ENCODE assay signal across 8 cellular contexts in the genomic region with DNA sequence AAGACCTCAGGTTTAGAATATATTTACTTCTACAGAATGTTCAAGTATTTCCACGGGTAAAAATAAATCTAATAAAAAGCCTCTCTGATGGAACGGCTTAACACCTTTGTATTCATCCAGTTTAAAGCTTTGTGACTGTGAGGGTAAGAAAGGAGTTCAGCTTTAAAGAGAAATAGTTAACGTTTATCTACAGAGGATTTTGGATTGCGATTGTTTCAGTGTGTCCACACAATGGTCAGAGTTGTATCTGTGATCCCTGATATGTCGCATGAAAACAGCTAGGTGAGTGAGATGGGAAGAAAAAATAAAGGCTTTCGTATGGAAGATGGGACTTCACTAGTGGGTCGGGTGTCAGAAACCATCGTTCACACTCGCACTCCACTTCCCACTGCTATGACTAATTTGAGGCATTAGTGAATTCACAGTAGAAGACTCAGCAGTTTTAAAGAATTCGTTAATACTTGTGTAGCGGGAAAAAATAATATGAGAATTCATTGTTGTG. TPM values are rescaled to one million over a fixed set of nuclear protein-coding genes. Genes with fewer than 3 reads are reported as not detected.
DNase-seq lines count a peak whose midpoint lies in the region; ATAC-seq, FAIRE-seq and TF ChIP-seq lines count a peak whose summit lies in the region.

No MANE protein-coding gene starts in this region.

- H3K79me2 ChIP-seq in keratinocyte (ENCODE audit: control insufficient read depth, insufficient read depth, low read length) = peaks cover 64% of the 10 kb centered on the region

- no peak for FAIRE-seq in keratinocyte (lab: Jason Lieb, UNC)

- no peak for TF ChIP-seq EP300 in stomach (IDR thresholded peaks at IDR 0.05)

- H3K4me3 Mint-ChIP-seq in activated naive CD8-positive, alpha-beta T cell treated with anti-CD3 and anti-CD28 coated beads, Interleukin-2, amount 50 U/mL, for 24 hours = peak overlapping the region; percentile 78

- H2AFZ ChIP-seq in keratinocyte (ENCODE audit: control insufficient read depth, low read length) = no peak overlapping the region

- DNase-seq in CD1c-positive myeloid dendritic cell (ENCODE audit: extremely low spot score) (peak; percentile 56), HuH-7 (ENCODE audit: low spot score) (peak; percentile 34), keratinocyte (ENCODE audit: low read depth, low spot score) (no peak), stomach (no peak), omental fat pad (ENCODE audit: low spot score) (no peak), germinal center (ENCODE audit: low spot score) (no peak)
- no peak for DNase-seq in activated naive CD8-positive, alpha-beta T cell treated with anti-CD3 and anti-CD28 coated beads, Interleukin-2, amount 50 U/mL, for 24 hours

- ATAC-seq in activated naive CD8-positive, alpha-beta T cell treated with anti-CD3 and anti-CD28 coated beads, Interleukin-2, amount 50 U/mL, for 24 hours = no peak
- ATAC-seq in omental fat pad (ENCODE audit: low FRiP score) (no peak), esophagus mucosa (no peak)

- TF ChIP-seq CTCF in keratinocyte (optimal IDR thresholded peaks at IDR 0.05 in 1 of 3, IDR thresholded peaks at IDR 0.05 in 1 of 3, conservative IDR thresholded peaks at IDR 0.05 in 1 of 3; ENCODE audit: extremely low read depth in 1 of 3, insufficient read depth in 2 of 3, low read length in 3 of 3) (no peak), stomach (IDR thresholded peaks at IDR 0.05) (no peak), omental fat pad (IDR thresholded peaks at IDR 0.05) (no peak)

- intact Hi-C loops in stomach (cut with DNase I; ENCODE audit: low total_unique reads) = loop anchor here (5.0 kb wide), 1 partner anchor 74 kb away; no protein-coding TSS in a partner anchor

- H3K9ac ChIP-seq in keratinocyte (ENCODE audit: control insufficient read depth, extremely low read depth, insufficient read depth, low read length) = peak overlapping the region; percentile 84

- WGBS in stomach, 5 donors = 20 to 28% (median 27%) methylated on average over 11 of the region's 11 CpGs

- peak overlapping the region; percentile 29 for H3K27ac Mint-ChIP-seq in activated naive CD8-positive, alpha-beta T cell treated with anti-CD3 and anti-CD28 coated beads, Interleukin-2, amount 50 U/mL, for 24 hours

- H3K4me3 ChIP-seq in keratinocyte (ENCODE audit: control insufficient read depth in 2 of 3, extremely low read depth in 1 of 3, insufficient read depth in 2 of 3, low read depth in 1 of 3, low read length in 3 of 3) = peak overlapping the region; percentile 67 to 92 (median 86)
- H3K4me3 ChIP-seq in stomach = peak overlapping the region; percentile 86 to 94 (median 90)

- no peaks in the 10 kb centered on the region for H3K9me3 ChIP-seq in keratinocyte (ENCODE audit: control insufficient read depth, low read depth, low read length)
- H3K9me3 ChIP-seq in stomach = no peaks in the 10 kb centered on the region

- no peak for TF ChIP-seq POLR2A in stomach (IDR thresholded peaks at IDR 0.05)

- peak overlapping the region; percentile 50 for H3K27ac ChIP-seq in keratinocyte (ENCODE audit: control insufficient read depth, insufficient read depth, low read length)
- peak overlapping the region in 4 of 5 donors; percentile 92 to 99 (median 97) for H3K27ac ChIP-seq in stomach

- dilution Hi-C loops in keratinocyte (cut with MboI; ENCODE audit: extremely low pct_ligation_motif_present, low sequenced_read_pairs) = no loop called here

- no peaks in the 10 kb centered on the region for H3K27me3 Mint-ChIP-seq in activated naive CD8-positive, alpha-beta T cell treated with anti-CD3 and anti-CD28 coated beads, Interleukin-2, amount 50 U/mL, for 24 hours

- no peaks in the 10 kb centered on the region for H3K9me3 Mint-ChIP-seq in activated naive CD8-positive, alpha-beta T cell treated with anti-CD3 and anti-CD28 coated beads, Interleukin-2, amount 50 U/mL, for 24 hours

- H3K36me3 Mint-ChIP-seq in activated naive CD8-positive, alpha-beta T cell treated with anti-CD3 and anti-CD28 coated beads, Interleukin-2, amount 50 U/mL, for 24 hours (ENCODE audit: low read depth) = no peaks in the 10 kb centered on the region

- H3K4me2 ChIP-seq in keratinocyte (ENCODE audit: control insufficient read depth, extremely low read depth, insufficient read depth, low read depth, low read length) = peak overlapping the region; percentile 99

- H3K4me1 ChIP-seq in keratinocyte (ENCODE audit: control insufficient read depth, extremely low read depth, insufficient read depth, low read length) (peaks cover 26% of the 10 kb centered on the region), stomach (peaks cover 17 to 33% (median 30%) of the 10 kb centered on the region in 4 donors)

- H3K9me1 ChIP-seq in keratinocyte (ENCODE audit: control insufficient read depth, extremely low read depth, insufficient read depth, low read length) = no peaks in the 10 kb centered on the region

- no peaks in the 10 kb centered on the region for H3K27me3 ChIP-seq in keratinocyte (ENCODE audit: control insufficient read depth, extremely low read depth, insufficient read depth, low read length)
- H3K27me3 ChIP-seq in stomach = no peaks in the 10 kb centered on the region

- H3K36me3 ChIP-seq in keratinocyte (ENCODE audit: control insufficient read depth in 2 of 2, extremely low read depth in 1 of 2, insufficient read depth in 2 of 2, low read length in 2 of 2) (no peaks in the 10 kb centered on the region), stomach (no peaks in the 10 kb centered on the region)

- peaks cover 24% of the 10 kb centered on the region for H4K20me1 ChIP-seq in keratinocyte (ENCODE audit: control insufficient read depth, extremely low read depth, insufficient read depth, low read length)

- H3K4me1 Mint-ChIP-seq in activated naive CD8-positive, alpha-beta T cell treated with anti-CD3 and anti-CD28 coated beads, Interleukin-2, amount 50 U/mL, for 24 hours = peaks cover 26% of the 10 kb centered on the region

RNA-seq across cellular contexts. Expression of a gene that starts 1.6 kb away (rescaled TPM):
- polyA plus RNA-seq in keratinocyte (376 to 561 TPM (median 531 TPM) in 3 replicates), stomach (10 to 100 TPM; 41.1 to 76.7 (median 64.0) TPM)
- polyA plus RNA-seq in keratinocyte (2011; ENCODE audit: low read depth) = 312 TPM
- polyA plus RNA-seq in keratinocyte (2011; cell fraction: cytosol; rRNA removed) = 134 and 145 TPM in 2 replicates
- 936 and 995 TPM in 2 replicates for polyA plus RNA-seq in keratinocyte (2011; cell fraction: nucleus; rRNA removed)
- polyA plus RNA-seq in keratinocyte (2012; ENCODE audit: low replicate concordance) = 212 and 429 TPM in 2 replicates
- polyA minus RNA-seq in keratinocyte = 198 to 355 TPM (median 278 TPM) in 3 replicates
- polyA minus RNA-seq in keratinocyte (2011; cell fraction: cytosol; rRNA and poly(A)+ RNA removed) = 118 TPM
- 388 and 667 TPM in 2 replicates for polyA minus RNA-seq in keratinocyte (2011; cell fraction: nucleus; rRNA and poly(A)+ RNA removed)
- total RNA-seq in stomach (100 to 1,000 TPM in 4 of 5 donors, 10 to 100 TPM in 1; 89.9 to 563 (median 217) TPM), omental fat pad (100 to 1,000 TPM; 288 to 530 (median 485) TPM), esophagus mucosa (124 TPM)

Comparison
In these comparisons a context has a peak if more than half of its experiments do, and no peak if none do; other contexts are left out.
1. DNase-seq: peak in CD1c-positive myeloid dendritic cell (single experiment) and HuH-7 (single experiment); none in activated naive CD8-positive, alpha-beta T cell treated with anti-CD3 and anti-CD28 coated beads, Interleukin-2, amount 50 U/mL, for 24 hours (single experiment), keratinocyte (single experiment), stomach (single experiment), omental fat pad (single experiment) and germinal center (single experiment).